ENCODE assay signal across 12 cellular contexts in genomic region chr16:86587955-86588354, GRCh38. TPM values are rescaled to one million over a fixed set of nuclear protein-coding genes. Genes with fewer than 3 reads are reported as not detected.
"Had no signal": no experiment of that assay in that cellular context is flagged by ENCODE, and none has a peak within 500 bp of the region (broad histone marks: within the 10 kb centered on the region; RNA-seq: fewer than 3 reads in every experiment).

No MANE protein-coding gene starts in this region.

RNA-seq across cellular contexts. Expression of gene FOXL1, which starts 9.6 kb away (rescaled TPM):
- total RNA-seq: activated B cell treated with CpG ODN at 0.5 μM for 24 hours; activated CD4-positive, alpha-beta memory T cell treated with anti-CD3 and anti-CD28 coated beads for 36 hours; activated CD8-positive, alpha-beta memory T cell treated with anti-CD3 and anti-CD28 coated beads for 36 hours; activated CD8-positive, alpha-beta T cell treated with anti-CD3 and anti-CD28 coated beads for 36 hours; activated naive CD4-positive, alpha-beta T cell treated with anti-CD3 and anti-CD28 coated beads for 36 hours; activated naive CD4-positive, alpha-beta T cell treated with anti-CD3 and anti-CD28 coated beads, Interleukin-2, amount 50 U/mL, for 72 hours; activated naive CD8-positive, alpha-beta T cell treated with anti-CD3 and anti-CD28 coated beads for 36 hours; activated T-cell treated with anti-CD3 and anti-CD28 coated beads, Interleukin-2, amount 50 U/mL, for 4 hours; activated T-helper 1 cell treated with anti-CD3 and anti-CD28 coated beads, Interleukin-12 subunit alpha, Interleukin-12 subunit beta, Interleukin-2, Interleukin-4 antibody, amounts not matched to agents 30 ng/mL and 10 ng/mL and 1 ng/mL, durations not matched to agents 14 hours and 24 hours and 36 hours; activated T-helper 17 cell treated with anti-CD3 and anti-CD28 coated beads, Interleukin-2, amount 50 U/mL, for 72 hours had no signal

RNA-seq across cellular contexts. Expression of gene FOXC2, which starts 21.3 kb away (rescaled TPM):
- total RNA-seq: activated B cell treated with CpG ODN at 0.5 μM for 24 hours; activated CD4-positive, alpha-beta memory T cell treated with anti-CD3 and anti-CD28 coated beads for 36 hours; activated CD4-positive, alpha-beta T cell treated with anti-CD3 and anti-CD28 coated beads, Interleukin-2, amount 10 ng/mL, durations not matched to agents 24 days and 14 days; activated CD8-positive, alpha-beta memory T cell treated with anti-CD3 and anti-CD28 coated beads for 36 hours; activated CD8-positive, alpha-beta T cell treated with anti-CD3 and anti-CD28 coated beads for 36 hours; activated naive CD4-positive, alpha-beta T cell treated with anti-CD3 and anti-CD28 coated beads for 36 hours; activated naive CD4-positive, alpha-beta T cell treated with anti-CD3 and anti-CD28 coated beads, Interleukin-2, amount 50 U/mL, for 72 hours; activated naive CD8-positive, alpha-beta T cell treated with anti-CD3 and anti-CD28 coated beads for 36 hours; activated T-cell treated with anti-CD3 and anti-CD28 coated beads, Interleukin-2, amount 50 U/mL, for 4 hours; activated T-cell treated with anti-CD3 and anti-CD28 coated beads, Interleukin-2, amount 50 U/mL, for 72 hours; activated T-helper 1 cell treated with anti-CD3 and anti-CD28 coated beads, Interleukin-12 subunit alpha, Interleukin-12 subunit beta, Interleukin-2, Interleukin-4 antibody, amounts not matched to agents 30 ng/mL and 10 ng/mL and 1 ng/mL, durations not matched to agents 14 hours and 24 hours and 36 hours; activated T-helper 17 cell treated with anti-CD3 and anti-CD28 coated beads, Interleukin-2, amount 50 U/mL, for 72 hours had no signal
